ENCODE assay signal across 12 cellular contexts in genomic region chr6:149332602-149333311, GRCh38. TPM values are rescaled to one million over a fixed set of nuclear protein-coding genes. Genes with fewer than 3 reads are reported as not detected.
DNase-seq lines count a peak whose midpoint lies in the region; ATAC-seq and TF ChIP-seq lines count a peak whose summit lies in the region.
"Had no signal": no experiment of that assay in that cellular context is flagged by ENCODE, and none has a peak within 500 bp of the region (broad histone marks: within the 10 kb centered on the region; RNA-seq: fewer than 3 reads in every experiment).

No MANE protein-coding gene starts in this region.

- no peak for TF ChIP-seq CTCF in dorsolateral prefrontal cortex (IDR thresholded peaks at IDR 0.05 in 54 of 56, conservative IDR thresholded peaks at IDR 0.05 in 2 of 56; ENCODE audit: low read depth in 1 of 56, partially characterized antibody in 56 of 56)

- CTCF ChIA-PET in activated CD8-positive, alpha-beta T cell treated with anti-CD3 and anti-CD28 coated beads, Interleukin-2, amount 10 ng/mL, durations not matched to agents 7 days and 5 days (lab: Charles Lee): interaction anchor here (0.8 to 4.3 kb wide), 6 partner anchors 10 to 249 kb away, joined by 3 to 21 read pairs (median 4); no protein-coding TSS in a partner anchor
- CTCF ChIA-PET in naive thymus-derived CD4-positive, alpha-beta T cell (lab: Charles Lee): interaction anchor here (0.5 to 1.0 kb wide), 2 partner anchors 214 to 269 kb away, joined by 3 read pairs; no protein-coding TSS in a partner anchor

- peak overlapping the region; percentile 7 for H3K27ac Mint-ChIP-seq in activated CD8-positive, alpha-beta T cell treated with anti-CD3 and anti-CD28 coated beads, Interleukin-2, amount 10 ng/mL, durations not matched to agents 7 days and 5 days
- peak overlapping the region in 5 of 9 donors; percentile 16 to 79 (median 42) for H3K27ac Mint-ChIP-seq in naive thymus-derived CD4-positive, alpha-beta T cell
- no peak overlapping the region for H3K27ac Mint-ChIP-seq in stimulated activated memory B cell treated with anti-CD40 and anti-IgM and Interleukin-4, amounts not matched to agents 10 μg/mL and 1 μg/mL and 100 μg/mL, for 72 hours
- H3K27ac Mint-ChIP-seq: activated naive CD8-positive, alpha-beta T cell treated with anti-CD3 and anti-CD28 coated beads, Interleukin-2, amount 10 ng/mL, durations not matched to agents 7 days and 5 days had no signal

- H3K27me3 Mint-ChIP-seq in activated CD8-positive, alpha-beta T cell treated with anti-CD3 and anti-CD28 coated beads, Interleukin-2, amount 10 ng/mL, durations not matched to agents 7 days and 5 days (ENCODE audit: low read depth): no peaks in the 10 kb centered on the region
- H3K27me3 Mint-ChIP-seq in naive thymus-derived CD4-positive, alpha-beta T cell: no peaks in the 10 kb centered on the region
- no peaks in the 10 kb centered on the region for H3K27me3 Mint-ChIP-seq in stimulated activated memory B cell treated with anti-CD40 and anti-IgM and Interleukin-4, amounts not matched to agents 10 μg/mL and 1 μg/mL and 100 μg/mL, for 72 hours
- H3K27me3 Mint-ChIP-seq: activated naive CD8-positive, alpha-beta T cell treated with anti-CD3 and anti-CD28 coated beads, Interleukin-2, amount 10 ng/mL, durations not matched to agents 7 days and 5 days had no signal

- peaks cover 48 to 66% of the 10 kb centered on the region in 2 donors for H3K4me1 ChIP-seq in naive thymus-derived CD4-positive, alpha-beta T cell (ENCODE audit: control insufficient read depth in 2 of 2, insufficient read depth in 2 of 2, low read length in 2 of 2)

- peaks cover 42% of the 10 kb centered on the region for H3K36me3 Mint-ChIP-seq in activated CD8-positive, alpha-beta T cell treated with anti-CD3 and anti-CD28 coated beads, Interleukin-2, amount 10 ng/mL, durations not matched to agents 7 days and 5 days (ENCODE audit: low read depth)
- peaks cover 0 to 29% (median 0%) of the 10 kb centered on the region in 5 donors for H3K36me3 Mint-ChIP-seq in naive thymus-derived CD4-positive, alpha-beta T cell
- peaks cover 23% of the 10 kb centered on the region for H3K36me3 Mint-ChIP-seq in stimulated activated memory B cell treated with anti-CD40 and anti-IgM and Interleukin-4, amounts not matched to agents 10 μg/mL and 1 μg/mL and 100 μg/mL, for 72 hours

- no peaks in the 10 kb centered on the region for H3K36me3 ChIP-seq in naive thymus-derived CD4-positive, alpha-beta T cell (ENCODE audit: control insufficient read depth in 2 of 3, insufficient read depth in 3 of 3, low read length in 3 of 3)
- H3K36me3 ChIP-seq: suprapubic skin had no signal

- peaks cover 87% of the 10 kb centered on the region for H3K4me1 Mint-ChIP-seq in activated CD8-positive, alpha-beta T cell treated with anti-CD3 and anti-CD28 coated beads, Interleukin-2, amount 10 ng/mL, durations not matched to agents 7 days and 5 days (ENCODE audit: low read depth)
- peaks cover 82 to 100% (median 94%) of the 10 kb centered on the region in 7 donors for H3K4me1 Mint-ChIP-seq in naive thymus-derived CD4-positive, alpha-beta T cell
- H3K4me1 Mint-ChIP-seq in stimulated activated memory B cell treated with anti-CD40 and anti-IgM and Interleukin-4, amounts not matched to agents 10 μg/mL and 1 μg/mL and 100 μg/mL, for 72 hours: peaks cover 91% of the 10 kb centered on the region

- no peaks in the 10 kb centered on the region for H3K27me3 ChIP-seq in naive thymus-derived CD4-positive, alpha-beta T cell (ENCODE audit: control insufficient read depth in 2 of 2, insufficient read depth in 2 of 2, low read length in 2 of 2)
- H3K27me3 ChIP-seq in dorsolateral prefrontal cortex: no peaks in the 10 kb centered on the region
- H3K27me3 ChIP-seq: suprapubic skin had no signal

- no peaks in the 10 kb centered on the region for H3K9me3 ChIP-seq in naive thymus-derived CD4-positive, alpha-beta T cell (ENCODE audit: control insufficient read depth in 2 of 3, low read length in 3 of 3)
- H3K9me3 ChIP-seq: suprapubic skin had no signal

- no peak overlapping the region for H3K4me3 Mint-ChIP-seq in activated CD8-positive, alpha-beta T cell treated with anti-CD3 and anti-CD28 coated beads, Interleukin-2, amount 10 ng/mL, durations not matched to agents 7 days and 5 days
- H3K4me3 Mint-ChIP-seq in naive thymus-derived CD4-positive, alpha-beta T cell: peak overlapping the region in 8 of 10 donors; percentile 36 to 71 (median 48)
- no peak overlapping the region for H3K4me3 Mint-ChIP-seq in stimulated activated memory B cell treated with anti-CD40 and anti-IgM and Interleukin-4, amounts not matched to agents 10 μg/mL and 1 μg/mL and 100 μg/mL, for 72 hours

- intact Hi-C loops in naive thymus-derived CD4-positive, alpha-beta T cell (cut with micrococcal nuclease): loop anchor here in 1 of 2 donors (1.0 to 2.0 kb wide), 2 partner anchors 9 to 14 kb away; no protein-coding TSS in a partner anchor
- intact Hi-C loops in dorsolateral prefrontal cortex (cut with DNase I): no loop called here

- no peak overlapping the region for H3K27ac ChIP-seq in naive thymus-derived CD4-positive, alpha-beta T cell (ENCODE audit: low read depth, low read length)
- H3K27ac ChIP-seq in dorsolateral prefrontal cortex: peak overlapping the region in 2 of 59 donors; percentile 13 to 24
- H3K27ac ChIP-seq: suprapubic skin had no signal

- H3K4me3 ChIP-seq in naive thymus-derived CD4-positive, alpha-beta T cell (ENCODE audit: low read length): no peak overlapping the region
- H3K4me3 ChIP-seq in dorsolateral prefrontal cortex: no peak overlapping the region
- H3K4me3 ChIP-seq: K562, suprapubic skin had no signal

- DNase-seq in NCI-H2196 (lab: John Stamatoyannopoulos, UW; ENCODE audit: unreplicated experiment): peak; percentile 39
- no peak for DNase-seq in NCI-H2196 treated with DMSO at 0.1 percent for 48 hours (lab: John Stamatoyannopoulos, UW; ENCODE audit: unreplicated experiment)
- DNase-seq in NCI-H1092 (lab: John Stamatoyannopoulos, UW): peak; percentile 3
- no peak for DNase-seq in activated CD8-positive, alpha-beta T cell treated with anti-CD3 and anti-CD28 coated beads, Interleukin-2, amount 10 ng/mL, durations not matched to agents 7 days and 5 days
- no peak for DNase-seq in naive thymus-derived CD4-positive, alpha-beta T cell
- no peak for DNase-seq in dorsolateral prefrontal cortex
- DNase-seq: activated naive CD8-positive, alpha-beta T cell treated with anti-CD3 and anti-CD28 coated beads, Interleukin-2, amount 10 ng/mL, durations not matched to agents 7 days and 5 days; stimulated activated CD4-positive, alpha-beta T cell treated with anti-CD3 and anti-CD28 coated beads, Interleukin-4, amount 100 ng/mL, for 1 hour had no signal

- H3K9me3 Mint-ChIP-seq in activated CD8-positive, alpha-beta T cell treated with anti-CD3 and anti-CD28 coated beads, Interleukin-2, amount 10 ng/mL, durations not matched to agents 7 days and 5 days (ENCODE audit: insufficient read depth): no peaks in the 10 kb centered on the region
- H3K9me3 Mint-ChIP-seq in naive thymus-derived CD4-positive, alpha-beta T cell: no peaks in the 10 kb centered on the region
- no peaks in the 10 kb centered on the region for H3K9me3 Mint-ChIP-seq in stimulated activated memory B cell treated with anti-CD40 and anti-IgM and Interleukin-4, amounts not matched to agents 10 μg/mL and 1 μg/mL and 100 μg/mL, for 72 hours
- H3K9me3 Mint-ChIP-seq: activated naive CD8-positive, alpha-beta T cell treated with anti-CD3 and anti-CD28 coated beads, Interleukin-2, amount 10 ng/mL, durations not matched to agents 7 days and 5 days had no signal

- ATAC-seq in activated CD8-positive, alpha-beta T cell treated with anti-CD3 and anti-CD28 coated beads, Interleukin-2, amount 10 ng/mL, durations not matched to agents 7 days and 5 days: no peak
- ATAC-seq in naive thymus-derived CD4-positive, alpha-beta T cell: no peak
- no peak for ATAC-seq in stimulated activated memory B cell treated with anti-CD40 and anti-IgM and Interleukin-4, amounts not matched to agents 10 μg/mL and 1 μg/mL and 100 μg/mL, for 72 hours
- ATAC-seq in HG02852 (IDR thresholded peaks at IDR 0.05; ENCODE audit: unreplicated experiment): no peak
- ATAC-seq: K562 had no signal

- POLR2A ChIA-PET in activated CD8-positive, alpha-beta T cell treated with anti-CD3 and anti-CD28 coated beads, Interleukin-2, amount 10 ng/mL, durations not matched to agents 7 days and 5 days (lab: Charles Lee): interaction anchor here (0.7 to 1.7 kb wide), 4 partner anchors 9 to 117 kb away, joined by 3 to 5 read pairs (median 4); partner anchors contain the start of gene TAB2
- POLR2A ChIA-PET in naive thymus-derived CD4-positive, alpha-beta T cell (lab: Charles Lee): interaction anchor here (0.6 to 1.6 kb wide), 5 partner anchors 10 to 29 kb away, joined by 3 to 7 read pairs (median 4); no protein-coding TSS in a partner anchor

RNA-seq across cellular contexts. Expression of gene TAB2, which starts 15.2 kb away (rescaled TPM):
- 100 to 1,000 TPM; 113 to 115 TPM for total RNA-seq in activated CD8-positive, alpha-beta T cell treated with anti-CD3 and anti-CD28 coated beads, Interleukin-2, amount 10 ng/mL, durations not matched to agents 7 days and 5 days
- total RNA-seq in naive thymus-derived CD4-positive, alpha-beta T cell: 100 to 1,000 TPM in 4 of 5 experiments, 10 to 100 TPM in 1; 98.3 to 234 (median 119) TPM
- 10 to 100 TPM; 15.7 to 17.5 TPM for polyA plus RNA-seq in naive thymus-derived CD4-positive, alpha-beta T cell
- 100 to 1,000 TPM in 7 of 120 experiments, 10 to 100 TPM in 113; 52.3 to 121 (median 75.3) TPM for total RNA-seq in dorsolateral prefrontal cortex

Comparison
In these comparisons a context has a peak if more than half of its experiments do, and no peak if none do; other contexts are left out.
1. DNase-seq: peak in NCI-H2196 (single experiment) and NCI-H1092 (single experiment); none in NCI-H2196 treated with DMSO at 0.1 percent for 48 hours (single experiment), activated CD8-positive, alpha-beta T cell treated with anti-CD3 and anti-CD28 coated beads, Interleukin-2, amount 10 ng/mL, durations not matched to agents 7 days and 5 days (single experiment), naive thymus-derived CD4-positive, alpha-beta T cell (0 of 9) and dorsolateral prefrontal cortex (0 of 10).
2. H3K4me3 Mint-ChIP-seq: peak in naive thymus-derived CD4-positive, alpha-beta T cell (8 of 10); none in activated CD8-positive, alpha-beta T cell treated with anti-CD3 and anti-CD28 coated beads, Interleukin-2, amount 10 ng/mL, durations not matched to agents 7 days and 5 days (single experiment) and stimulated activated memory B cell treated with anti-CD40 and anti-IgM and Interleukin-4, amounts not matched to agents 10 μg/mL and 1 μg/mL and 100 μg/mL, for 72 hours (single experiment).